ENCODE assay signal across 13 cellular contexts in the genomic region with DNA sequence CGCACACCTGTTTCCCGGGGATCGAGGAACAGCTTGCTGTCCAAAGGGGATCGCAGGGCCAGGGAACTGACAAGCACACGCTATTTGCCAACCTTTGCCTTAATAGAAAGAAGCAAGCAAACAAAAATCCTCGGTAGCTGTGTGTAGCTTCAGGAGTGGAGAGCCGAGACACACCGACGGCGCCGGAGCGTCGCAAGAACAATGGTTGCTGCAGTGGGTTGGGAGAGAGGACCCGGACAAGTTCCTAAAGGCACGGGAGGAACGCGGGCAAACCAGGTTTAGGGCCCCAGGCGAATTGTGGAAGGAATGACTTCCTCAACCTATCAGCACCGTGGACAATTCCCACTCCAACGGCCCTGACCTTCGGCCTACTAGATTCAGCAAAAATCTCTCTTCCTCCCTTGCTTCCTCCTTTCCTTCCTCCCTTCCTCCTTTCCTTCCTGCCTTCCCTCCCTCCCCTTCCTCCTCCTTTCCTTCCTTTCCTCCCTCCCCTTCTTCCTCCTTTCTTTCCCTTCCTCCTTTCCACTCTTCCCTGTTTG. TPM values are rescaled to one million over a fixed set of nuclear protein-coding genes. Genes with fewer than 3 reads are reported as not detected.
DNase-seq lines count a peak whose midpoint lies in the region; ATAC-seq and TF ChIP-seq lines count a peak whose summit lies in the region.
"Had no signal": no experiment of that assay in that cellular context is flagged by ENCODE, and none has a peak within 500 bp of the region (broad histone marks: within the 10 kb centered on the region; RNA-seq: fewer than 3 reads in every experiment).

No MANE protein-coding gene starts in this region.

- TF ChIP-seq EP300 in suprapubic skin (IDR thresholded peaks at IDR 0.05): no peak

- no peak for ATAC-seq in HG03159 (IDR thresholded peaks at IDR 0.05; ENCODE audit: unreplicated experiment)
- ATAC-seq: activated T-cell treated with anti-CD3 and anti-CD28 coated beads, Interleukin-2, amount 50 U/mL, for 4 hours had no signal

- H3K4me3 ChIP-seq in epithelial cell of esophagus (ENCODE audit: low read length) (no peak overlapping the region), suprapubic skin (no peak overlapping the region)
- H3K4me3 ChIP-seq: smooth muscle cell had no signal

- H3K4me1 Mint-ChIP-seq in progenitor cell of endocrine pancreas (ENCODE audit: low read depth): peaks cover 3% of the 10 kb centered on the region

- no peaks in the 10 kb centered on the region for H3K36me3 Mint-ChIP-seq in progenitor cell of endocrine pancreas (ENCODE audit: insufficient read depth)

- peaks cover 83% of the 10 kb centered on the region for H3K27me3 ChIP-seq in suprapubic skin

- DNase-seq in NCI-H82 (lab: John Stamatoyannopoulos, UW): peak; percentile 69
- no peak for DNase-seq in NCI-H82 treated with DMSO at 0.1 percent for 48 hours (lab: John Stamatoyannopoulos, UW; ENCODE audit: unreplicated experiment)
- DNase-seq in NCI-H1105 treated with DMSO at 0.1 percent for 48 hours (lab: John Stamatoyannopoulos, UW): peak; percentile 69
- DNase-seq in epithelial cell of esophagus (ENCODE audit: low read depth): peak; percentile 52
- DNase-seq in progenitor cell of endocrine pancreas (ENCODE audit: low spot score, unreplicated experiment): no peak
- no peak for DNase-seq in suprapubic skin (ENCODE audit: low spot score in 2 of 2)
- no peak for DNase-seq in NK-92 (lab: John Stamatoyannopoulos, UW; ENCODE audit: unreplicated experiment)
- DNase-seq: activated T-cell treated with anti-CD3 and anti-CD28 coated beads, Interleukin-2, amount 50 U/mL, for 4 hours; MM.1S; T1000 had no signal

- TF ChIP-seq POLR2A in suprapubic skin (IDR thresholded peaks at IDR 0.05): no peak

- 7% methylated on average over 21 of the region's 21 CpGs for WGBS in suprapubic skin

- peaks cover 97% of the 10 kb centered on the region for H3K27me3 Mint-ChIP-seq in progenitor cell of endocrine pancreas

- H3K9me3 ChIP-seq in suprapubic skin: no peaks in the 10 kb centered on the region

- no peak for TF ChIP-seq CTCF in epithelial cell of esophagus (IDR thresholded peaks at IDR 0.05; ENCODE audit: insufficient read depth, low read depth, low read length, missing control alignments)
- TF ChIP-seq CTCF in progenitor cell of endocrine pancreas (IDR thresholded peaks at IDR 0.05; ENCODE audit: unreplicated experiment): no peak
- no peak for TF ChIP-seq CTCF in suprapubic skin (IDR thresholded peaks at IDR 0.05)

- no peaks in the 10 kb centered on the region for H3K36me3 ChIP-seq in suprapubic skin

- peaks cover 31% of the 10 kb centered on the region for H3K4me1 ChIP-seq in suprapubic skin

- no peaks in the 10 kb centered on the region for H3K9me3 Mint-ChIP-seq in progenitor cell of endocrine pancreas (ENCODE audit: low read depth)
- H3K9me3 Mint-ChIP-seq: activated T-cell treated with anti-CD3 and anti-CD28 coated beads, Interleukin-2, amount 50 U/mL, for 4 hours had no signal

- H3K27ac ChIP-seq in suprapubic skin: no peak overlapping the region

- peak overlapping the region; percentile 13 for H3K27ac Mint-ChIP-seq in progenitor cell of endocrine pancreas

- peak overlapping the region; percentile 31 for H3K4me3 Mint-ChIP-seq in progenitor cell of endocrine pancreas (ENCODE audit: low read depth)
- H3K4me3 Mint-ChIP-seq: activated T-cell treated with anti-CD3 and anti-CD28 coated beads, Interleukin-2, amount 50 U/mL, for 4 hours had no signal

RNA-seq across cellular contexts. Expression of gene NEUROD1, which starts 4.9 kb away (rescaled TPM):
- total RNA-seq in progenitor cell of endocrine pancreas: 28.6 and 33.3 TPM in 2 replicates
- total RNA-seq in suprapubic skin: not detected
- total RNA-seq: activated T-cell treated with anti-CD3 and anti-CD28 coated beads, Interleukin-2, amount 50 U/mL, for 4 hours; mucosa of gallbladder; smooth muscle cell had no signal

RNA-seq across cellular contexts. Expression of gene CERKL, which starts 28.3 kb away (rescaled TPM):
- 2.6 and 2.9 TPM in 2 replicates for total RNA-seq in progenitor cell of endocrine pancreas
- not detected for total RNA-seq in suprapubic skin
- total RNA-seq: smooth muscle cell had no signal

Comparison
In these comparisons a context has a peak if more than half of its experiments do, and no peak if none do; other contexts are left out.
1. DNase-seq: peak in NCI-H82 (single experiment), NCI-H1105 treated with DMSO at 0.1 percent for 48 hours (single experiment) and epithelial cell of esophagus (single experiment); none in NCI-H82 treated with DMSO at 0.1 percent for 48 hours (single experiment), progenitor cell of endocrine pancreas (single experiment), suprapubic skin (0 of 2) and NK-92 (single experiment).
2. RNA of gene NEUROD1, which starts 4.9 kb away (total RNA-seq): 28.6 to 33.3 TPM in progenitor cell of endocrine pancreas; not detected in suprapubic skin; every median in the first group is over 10 times any median in the second.